ENCODE assay signal across 6 cellular contexts in genomic region chr15:57890878-57891277, GRCh38.
"Had no signal": no experiment of that assay in that cellular context is flagged by ENCODE, and none has a peak within 500 bp of the region (broad histone marks: within the 10 kb centered on the region; RNA-seq: fewer than 3 reads in every experiment).

No MANE protein-coding gene starts in this region.

- H3K4me3 Mint-ChIP-seq: GM23338, H9 had no signal

- ATAC-seq: GM23338 had no signal

- H3K27ac Mint-ChIP-seq: GM23338, H9 had no signal

- DNase-seq: H9, HCEC 1CT had no signal

- H3K9me3 Mint-ChIP-seq: GM23338, H9 had no signal

- FAIRE-seq: H1, H54, HTR-8/SVneo had no signal

- H3K4me1 Mint-ChIP-seq: GM23338, H9 had no signal
